24 cellular contexts compared by ENCODE assay signal in genomic region chr4:62051332-62051731, GRCh38.
"Had no signal": no experiment of that assay in that cellular context is flagged by ENCODE, and none has a peak within 500 bp of the region (broad histone marks: within the 10 kb centered on the region; RNA-seq: fewer than 3 reads in every experiment).

No MANE protein-coding gene starts in this region.

- H3K9me3 Mint-ChIP-seq: nephron progenitor cell; stimulated activated naive B cell treated with anti-CD40 and anti-IgM and Interleukin-4, amounts not matched to agents 10 μg/mL and 1 μg/mL and 100 μg/mL, for 72 hours had no signal

- H3K79me2 ChIP-seq: parathyroid adenoma had no signal

- DNase-seq: cortex of kidney; dorsolateral prefrontal cortex; effector CD8-positive, alpha-beta T cell; foreskin fibroblast; heart left ventricle; hippocampal formation; left colon; left ventricle myocardium superior; naive thymus-derived CD4-positive, alpha-beta T cell; nephron progenitor cell; psoas muscle; retina; stimulated activated CD4-positive, alpha-beta T cell treated with anti-CD3 and anti-CD28 coated beads, Interleukin-2, amount 100 ng/mL, for 24 hours; stimulated activated CD4-positive, alpha-beta T cell treated with anti-CD3 and anti-CD28 coated beads, Interleukin-4, amount 100 ng/mL, for 4 hours; stimulated activated naive B cell treated with anti-CD40 and anti-IgM and Interleukin-4, amounts not matched to agents 10 μg/mL and 1 μg/mL and 100 μg/mL, for 72 hours; stimulated activated naive CD8-positive, alpha-beta T cell treated with anti-CD3 and anti-CD28 coated beads, Interleukin-15, amount 100 ng/mL, for 72 hours; testis; upper lobe of right lung had no signal

- H3K9me3 ChIP-seq: esophagus muscularis mucosa, heart left ventricle, psoas muscle, testis, tibial nerve, upper lobe of right lung had no signal

- H3K36me3 ChIP-seq: esophagus muscularis mucosa, heart left ventricle, tibial nerve, upper lobe of right lung had no signal

- H3K9ac ChIP-seq: parathyroid adenoma had no signal

- H3K27me3 Mint-ChIP-seq: naive thymus-derived CD4-positive, alpha-beta T cell; stimulated activated naive B cell treated with anti-CD40 and anti-IgM and Interleukin-4, amounts not matched to agents 10 μg/mL and 1 μg/mL and 100 μg/mL, for 72 hours; stimulated activated naive CD8-positive, alpha-beta T cell treated with anti-CD3 and anti-CD28 coated beads, Interleukin-15, amount 100 ng/mL, for 72 hours had no signal

- H2AFZ ChIP-seq: parathyroid adenoma had no signal

- H3K4me1 Mint-ChIP-seq: nephron progenitor cell; stimulated activated naive B cell treated with anti-CD40 and anti-IgM and Interleukin-4, amounts not matched to agents 10 μg/mL and 1 μg/mL and 100 μg/mL, for 72 hours; stimulated activated naive CD8-positive, alpha-beta T cell treated with anti-CD3 and anti-CD28 coated beads, Interleukin-15, amount 100 ng/mL, for 72 hours had no signal

- ATAC-seq: heart left ventricle; left colon; left ventricle myocardium superior; naive thymus-derived CD4-positive, alpha-beta T cell; psoas muscle; sciatic nerve; stimulated activated naive B cell treated with anti-CD40 and anti-IgM and Interleukin-4, amounts not matched to agents 10 μg/mL and 1 μg/mL and 100 μg/mL, for 72 hours; stimulated activated naive CD8-positive, alpha-beta T cell treated with anti-CD3 and anti-CD28 coated beads, Interleukin-15, amount 100 ng/mL, for 72 hours; upper lobe of right lung had no signal

- H3K4me1 ChIP-seq: esophagus muscularis mucosa, heart left ventricle, parathyroid adenoma, psoas muscle, testis, tibial nerve, upper lobe of right lung had no signal

- H3K27me3 ChIP-seq: dorsolateral prefrontal cortex, esophagus muscularis mucosa, heart left ventricle, testis, tibial nerve, upper lobe of right lung had no signal

- H3K36me3 Mint-ChIP-seq: naive thymus-derived CD4-positive, alpha-beta T cell; stimulated activated naive B cell treated with anti-CD40 and anti-IgM and Interleukin-4, amounts not matched to agents 10 μg/mL and 1 μg/mL and 100 μg/mL, for 72 hours had no signal

- H3K27ac ChIP-seq: epithelial cell of prostate, esophagus muscularis mucosa, heart left ventricle, parathyroid adenoma, psoas muscle, testis, tibial nerve, upper lobe of right lung had no signal

- H3K27ac Mint-ChIP-seq: naive thymus-derived CD4-positive, alpha-beta T cell; nephron progenitor cell; stimulated activated naive B cell treated with anti-CD40 and anti-IgM and Interleukin-4, amounts not matched to agents 10 μg/mL and 1 μg/mL and 100 μg/mL, for 72 hours; stimulated activated naive CD8-positive, alpha-beta T cell treated with anti-CD3 and anti-CD28 coated beads, Interleukin-15, amount 100 ng/mL, for 72 hours had no signal

- H3K4me3 Mint-ChIP-seq: naive thymus-derived CD4-positive, alpha-beta T cell; nephron progenitor cell; stimulated activated naive B cell treated with anti-CD40 and anti-IgM and Interleukin-4, amounts not matched to agents 10 μg/mL and 1 μg/mL and 100 μg/mL, for 72 hours; stimulated activated naive CD8-positive, alpha-beta T cell treated with anti-CD3 and anti-CD28 coated beads, Interleukin-15, amount 100 ng/mL, for 72 hours had no signal

- H3K4me3 ChIP-seq: dorsolateral prefrontal cortex, esophagus muscularis mucosa, heart left ventricle, lung, psoas muscle, testis, tibial nerve, upper lobe of right lung had no signal
